Comparison of ENCODE assay signal across 8 cellular contexts in the genomic region with DNA sequence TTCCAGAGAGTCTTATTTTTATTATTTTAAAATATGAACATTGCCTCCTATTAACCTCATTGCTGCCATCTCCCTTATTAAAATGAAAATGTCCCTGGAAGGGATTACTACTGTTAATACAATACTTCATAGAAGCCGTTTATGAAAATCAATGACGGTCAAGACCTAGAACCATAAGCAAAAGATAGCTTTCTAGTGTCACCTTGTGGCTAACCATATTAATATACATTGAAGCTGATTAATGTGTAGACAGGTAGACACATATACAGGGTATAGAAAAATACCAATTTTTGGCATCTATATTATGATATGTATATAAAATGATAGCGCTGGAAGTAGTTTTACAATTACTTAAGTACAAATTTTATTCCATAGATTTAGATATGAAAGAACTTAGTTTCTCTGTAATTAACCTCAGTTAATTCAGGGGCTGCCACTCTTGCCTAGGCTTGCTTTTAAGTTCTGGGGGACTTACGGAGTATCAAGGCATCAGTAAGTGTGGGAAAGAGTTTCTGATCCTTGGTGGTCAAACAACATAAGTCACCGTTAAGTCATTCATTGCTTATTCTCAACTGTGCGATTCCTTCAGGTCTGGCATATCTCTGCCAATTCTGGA. TPM values are rescaled to one million over a fixed set of nuclear protein-coding genes. Genes with fewer than 3 reads are reported as not detected.
DNase-seq lines count a peak whose midpoint lies in the region; ATAC-seq, FAIRE-seq and TF ChIP-seq lines count a peak whose summit lies in the region.

No MANE protein-coding gene starts in this region.

- H4K8ac ChIP-seq in neuronal stem cell (ENCODE audit: low read depth, low read length): no peak overlapping the region

- 41% methylated on average over 6 of the region's 6 CpGs for WGBS in GM12878 (ENCODE audit: insufficient coverage, insufficient replicate concordance, low lambda C conversion rate, missing lambda C conversion rate)
- WGBS in neuronal stem cell (ENCODE audit: extremely low coverage in 2 of 2, insufficient read length in 2 of 2, insufficient replicate concordance in 1 of 2), 2 donors: no CpG with 5 or more reads among the region's 6 CpGs

- intact Hi-C loops in GM12878 (cut with micrococcal nuclease; ENCODE audit: unreplicated experiment): loop anchor here (2.0 kb wide), 2 partner anchors 176 to 514 kb away; no protein-coding TSS in a partner anchor

- H3K4ac ChIP-seq in neuronal stem cell (ENCODE audit: low read length): no peak overlapping the region

- H3K36me3 ChIP-seq in GM12878 (ENCODE audit: control insufficient read depth in 2 of 2, insufficient read depth in 2 of 2, low read length in 1 of 2) (no peaks in the 10 kb centered on the region), neuronal stem cell (replicated peaks in 1 of 2; ENCODE audit: control insufficient read depth in 2 of 2, insufficient read depth in 2 of 2, low read length in 2 of 2) (peaks cover 0 to 9% of the 10 kb centered on the region in 2 donors)

- H3K79me2 ChIP-seq in GM12878 (ENCODE audit: control insufficient read depth, insufficient read depth, low read length): peaks cover 27% of the 10 kb centered on the region

- no peak overlapping the region for H3K4me2 ChIP-seq in GM12878 (ENCODE audit: control insufficient read depth, insufficient read depth)
- no peak overlapping the region for H3K4me2 ChIP-seq in neuronal stem cell (ENCODE audit: insufficient read depth, low read length, poor library complexity, severe bottlenecking)

- H3K27me3 ChIP-seq in GM12878 (replicated peaks in 1 of 2; ENCODE audit: control insufficient read depth in 2 of 2, insufficient read depth in 2 of 2, low read length in 1 of 2): no peaks in the 10 kb centered on the region
- no peaks in the 10 kb centered on the region for H3K27me3 ChIP-seq in neuronal stem cell (ENCODE audit: control insufficient read depth in 3 of 3, insufficient read depth in 3 of 3, low read depth in 1 of 3, low read length in 3 of 3)

- in situ Hi-C loops in GM12878 (cut with MboI): loop anchor here (5.0 kb wide), 1 partner anchor 524 kb away; no protein-coding TSS in a partner anchor

- CTCF ChIA-PET in GM12878 (lab: Yijun Ruan, JAX): interaction anchor here (0.6 to 2.6 kb wide), 14 partner anchors 11 to 801 kb away, joined by 3 to 34 read pairs (median 4); no protein-coding TSS in a partner anchor

- peak; percentile 16; the same call in 1 of the 3 replicates for ATAC-seq in GM12878

- H3K9me3 ChIP-seq in GM12878 (replicated peaks; ENCODE audit: control insufficient read depth, insufficient read depth, low read length) (no peaks in the 10 kb centered on the region), neuronal stem cell (replicated peaks in 1 of 2; ENCODE audit: control insufficient read depth in 2 of 2, insufficient read depth in 1 of 2, low read depth in 1 of 2, low read length in 2 of 2) (no peaks in the 10 kb centered on the region)

- no peak overlapping the region for H4K91ac ChIP-seq in neuronal stem cell (ENCODE audit: low read depth, low read length, poor library complexity)

- no peak overlapping the region for H3K23ac ChIP-seq in neuronal stem cell (ENCODE audit: low read depth, low read length, poor library complexity)

- DNase-seq in GM12865 (ENCODE audit: low read depth) (peak; percentile 42), M059J (ENCODE audit: low read depth) (peak; percentile 50), GM12878 (ENCODE audit: low read depth, low spot score) (no peak), neuronal stem cell (ENCODE audit: low spot score) (no peak), HuH-7 (ENCODE audit: low spot score) (no peak), HuH-7.5 (ENCODE audit: low spot score) (no peak), GDM1 (lab: John Stamatoyannopoulos, UW) (no peak), NCI-H2029 treated with DMSO at 0.1 percent for 48 hours (lab: John Stamatoyannopoulos, UW) (no peak)

- H2BK12ac ChIP-seq in neuronal stem cell (ENCODE audit: low read length): no peak overlapping the region

- peak; percentile 69 for TF ChIP-seq RAD21 in GM12878 (IDR thresholded peaks at IDR 0.05; ENCODE audit: insufficient read depth, low read depth, low read length)

- SMC1A ChIA-PET in GM12878 (lab: Charles Lee; ENCODE audit: uncharacterized antibody, unreplicated experiment): interaction anchor here (0.6 to 4.5 kb wide), 10 partner anchors 10 to 518 kb away, joined by 3 to 34 read pairs (median 4); no protein-coding TSS in a partner anchor

- no peak overlapping the region for H2BK5ac ChIP-seq in neuronal stem cell (ENCODE audit: low read length)

- TF ChIP-seq EP300 in GM12878 (IDR thresholded peaks at IDR 0.05; ENCODE audit: borderline replicate concordance in 1 of 2, control insufficient read depth in 1 of 2, low read depth in 2 of 2, low read length in 2 of 2): no peak

- no peaks in the 10 kb centered on the region for H3K79me1 ChIP-seq in neuronal stem cell (ENCODE audit: low read depth, low read length)

- no peak overlapping the region for H2BK120ac ChIP-seq in neuronal stem cell (ENCODE audit: low read depth, low read length)

- H3K4me1 ChIP-seq in GM12878 (ENCODE audit: control insufficient read depth, insufficient read depth, low read length) (no peaks in the 10 kb centered on the region; the same call in 1 of the 2 replicates), neuronal stem cell (ENCODE audit: control insufficient read depth in 2 of 2, insufficient read depth in 1 of 2, low read depth in 1 of 2, low read length in 2 of 2) (peaks cover 1 to 6% of the 10 kb centered on the region in 2 donors)

- TF ChIP-seq CTCF in GM12865 (IDR thresholded peaks at IDR 0.05; ENCODE audit: insufficient read depth, low read depth, low read length, missing control alignments) (peak; percentile 34), GM12878 (IDR thresholded peaks at IDR 0.05 in 2 of 3, conservative IDR thresholded peaks at IDR 0.05 in 1 of 3; ENCODE audit: control insufficient read depth in 2 of 3, extremely low read depth in 1 of 3, insufficient read depth in 1 of 3, low read depth in 3 of 3, low read length in 3 of 3) (peak; percentile 25 to 70 (median 37); a peak in 4 of 6 replicates)

- no peak overlapping the region for H3K18ac ChIP-seq in neuronal stem cell (ENCODE audit: low read length)

- POLR2A ChIA-PET in GM12878 (lab: Charles Lee): interaction anchor here (0.6 kb wide), 2 partner anchors 193 to 327 kb away, joined by 3 to 8 read pairs; no protein-coding TSS in a partner anchor

- BruUV-seq in GM12878 (replicated peaks; lab: Mats Ljungman, UMichigan): no TSS peak

- H2AK5ac ChIP-seq in neuronal stem cell (ENCODE audit: low read depth, low read length): no peak overlapping the region

- RAD21 ChIA-PET in GM12878 (lab: Charles Lee; ENCODE audit: unreplicated experiment): interaction anchor here (1.0 to 1.8 kb wide), 4 partner anchors 12 to 515 kb away, joined by 3 to 13 read pairs (median 6); no protein-coding TSS in a partner anchor

- H3K9ac ChIP-seq in GM12878 (ENCODE audit: control insufficient read depth, insufficient read depth, low read length): no peak overlapping the region
- H3K9ac ChIP-seq in neuronal stem cell (ENCODE audit: low read depth, low read length, poor library complexity): peak overlapping the region; percentile 31

- no peaks in the 10 kb centered on the region for H4K20me1 ChIP-seq in GM12878 (ENCODE audit: control insufficient read depth, insufficient read depth)

- H3K27ac ChIP-seq in GM12878 (ENCODE audit: control insufficient read depth, insufficient read depth) (no peak overlapping the region), neuronal stem cell (replicated peaks; ENCODE audit: low read length) (no peak overlapping the region)

- H2AFZ ChIP-seq in GM12878 (ENCODE audit: control insufficient read depth, low read depth, low read length): no peak overlapping the region
- no peak overlapping the region for H2AFZ ChIP-seq in neuronal stem cell (ENCODE audit: low read length)

- no peak overlapping the region for H2BK15ac ChIP-seq in neuronal stem cell (ENCODE audit: low read length)

- peak; percentile 7 for FAIRE-seq in GM12878 (lab: Jason Lieb, UNC)

- H3K4me3 ChIP-seq in GM12865 (ENCODE audit: low read depth, low read length) (no peak overlapping the region), GM12878 (no peak overlapping the region), neuronal stem cell (ENCODE audit: low read length in 2 of 2) (no peak overlapping the region)

- no peak for TF ChIP-seq POLR2A in GM12878 (IDR thresholded peaks at IDR 0.05; ENCODE audit: low read depth, low read length)

- H3K14ac ChIP-seq in neuronal stem cell (ENCODE audit: low read length): no peak overlapping the region

RNA-seq across cellular contexts. Expression of a gene that starts 2.5 kb away (rescaled TPM):
- total RNA-seq in M059J (2014; rRNA removed; shearing (Covaris generic)): 4.0 and 8.6 TPM in 2 replicates
- total RNA-seq in GM12878 (2013; cell fraction: nucleolus; rRNA removed): 118 and 123 TPM in 2 replicates
- total RNA-seq in GM12878 (2014; rRNA removed) (16.7 and 20.3 TPM in 2 replicates), GM12878 (2014; rRNA removed; fragmentation: Illumina TruSeq; extraction: Trizol) (23.0 and 24.9 TPM in 2 replicates), GM12878 (2021) (25.2 and 25.8 TPM in 2 replicates)
- 7.6 TPM for polyA plus RNA-seq in GM12878 (2011; ENCODE audit: low read depth)
- polyA plus RNA-seq in GM12878 (2011; rRNA removed) (16.1 and 25.7 TPM in 2 replicates), GM12878 (2014; fragmentation: Illumina TruSeq; extraction: Trizol) (24.3 and 29.6 TPM in 2 replicates), GM12878 (2014; fragmentation: Nextera tagmentation; extraction: Ambion mirVana) (1 to 10 TPM; 3.8 to 5.7 TPM), GM12878 (2014; rRNA removed) (18.6 and 21.6 TPM in 2 replicates), GM12878 (2016; fragmentation: Nextera tagmentation; extraction: Ambion mirVana) (10 to 100 TPM; 15.1 to 16.0 TPM)
- polyA plus RNA-seq in GM12878 (2011; cell fraction: cytosol; rRNA removed): 4.5 and 4.7 TPM in 2 replicates
- polyA plus RNA-seq in GM12878 (2011; cell fraction: nucleus; rRNA removed): 22.5 and 31.3 TPM in 2 replicates
- polyA plus RNA-seq in GM12878 (2012): 9.8 and 12.6 TPM in 2 replicates
- 19.5 and 22.5 TPM in 2 replicates for polyA minus RNA-seq in GM12878 (2011; rRNA and poly(A)+ RNA removed)
- polyA minus RNA-seq in GM12878 (2011; cell fraction: cytosol; rRNA and poly(A)+ RNA removed): 6.0 and 7.6 TPM in 2 replicates
- polyA minus RNA-seq in GM12878 (2011; cell fraction: nucleus; rRNA and poly(A)+ RNA removed): 37.2 and 58.6 TPM in 2 replicates
- 7.5 TPM for polyA plus RNA-seq in neuronal stem cell (2013, experiment 1 of 2)
- 7.8 TPM for polyA plus RNA-seq in neuronal stem cell (2013, experiment 2 of 2)

RNA-seq across cellular contexts. Expression of a gene that starts 22.7 kb away (rescaled TPM):
- 1.9 and 4.6 TPM in 2 replicates for total RNA-seq in M059J (2014; rRNA removed; shearing (Covaris generic))
- 0.07 TPM in 1 of 2 replicates, not detected in the other for total RNA-seq in GM12878 (2013; cell fraction: nucleolus; rRNA removed)
- total RNA-seq in GM12878 (2014; rRNA removed) (0.22 and 0.28 TPM in 2 replicates), GM12878 (2014; rRNA removed; fragmentation: Illumina TruSeq; extraction: Trizol) (0.13 and 0.28 TPM in 2 replicates), GM12878 (2021) (0.38 and 0.48 TPM in 2 replicates)
- polyA plus RNA-seq in GM12878 (2011; ENCODE audit: low read depth): 0.12 TPM
- polyA plus RNA-seq in GM12878 (2011; rRNA removed) (0.03 and 0.04 TPM in 2 replicates), GM12878 (2014; fragmentation: Illumina TruSeq; extraction: Trizol) (0.06 and 0.15 TPM in 2 replicates), GM12878 (2014; fragmentation: Nextera tagmentation; extraction: Ambion mirVana) (under 1 TPM; 0.04 to 0.18 TPM), GM12878 (2014; rRNA removed) (0.09 and 0.10 TPM in 2 replicates), GM12878 (2016; fragmentation: Nextera tagmentation; extraction: Ambion mirVana) (under 1 TPM; 0.64 to 0.86 TPM)
- 0.06 and 0.07 TPM in 2 replicates for polyA plus RNA-seq in GM12878 (2011; cell fraction: cytosol; rRNA removed)
- polyA plus RNA-seq in GM12878 (2011; cell fraction: nucleus; rRNA removed): 0.01 and 0.04 TPM in 2 replicates
- polyA plus RNA-seq in GM12878 (2012): 0.25 and 0.28 TPM in 2 replicates
- polyA minus RNA-seq in GM12878 (2011; rRNA and poly(A)+ RNA removed): 0.10 TPM in 1 of 2 replicates, not detected in the other
- not detected in 2 replicates for polyA minus RNA-seq in GM12878 (2011; cell fraction: cytosol; rRNA and poly(A)+ RNA removed)
- polyA minus RNA-seq in GM12878 (2011; cell fraction: nucleus; rRNA and poly(A)+ RNA removed): 0.10 and 0.12 TPM in 2 replicates
- polyA plus RNA-seq in neuronal stem cell (2013, experiment 1 of 2): 1.8 TPM
- polyA plus RNA-seq in neuronal stem cell (2013, experiment 2 of 2): 1.9 TPM

Comparison
In these comparisons a context has a peak if more than half of its experiments do, and no peak if none do; other contexts are left out.
1. DNase-seq: peak in GM12865 (single experiment) and M059J (single experiment); none in GM12878 (single experiment), neuronal stem cell (single experiment), HuH-7 (single experiment), HuH-7.5 (single experiment), GDM1 (single experiment) and NCI-H2029 treated with DMSO at 0.1 percent for 48 hours (single experiment).